1 cellular context compared by ENCODE assay signal in the genomic region with DNA sequence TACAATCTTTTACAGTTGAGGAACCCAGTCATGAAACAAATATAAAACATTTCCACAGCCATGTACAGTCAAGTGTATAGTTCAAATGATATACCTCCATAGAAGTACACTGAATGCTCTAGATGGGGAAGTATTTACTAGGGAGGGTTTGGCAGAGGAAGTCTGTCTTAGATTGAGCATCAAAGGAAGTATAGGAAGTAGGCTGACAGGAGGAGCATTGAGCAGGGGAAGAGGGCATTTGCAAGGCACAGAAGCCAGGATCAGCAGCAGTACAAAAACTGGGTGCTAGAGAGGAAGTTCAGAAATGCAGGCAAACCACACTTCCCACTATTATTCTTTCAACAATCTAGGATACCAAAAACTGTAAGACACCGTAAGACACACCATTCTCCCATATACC.
TF ChIP-seq lines count a peak whose summit lies in the region.

No MANE protein-coding gene starts in this region.

TF ChIP-seq in HepG2, 621 proteins besides CTCF, POLR2A, EP300 and RAD21 (continued from another document):
- TF ChIP-seq, protein P1, sequence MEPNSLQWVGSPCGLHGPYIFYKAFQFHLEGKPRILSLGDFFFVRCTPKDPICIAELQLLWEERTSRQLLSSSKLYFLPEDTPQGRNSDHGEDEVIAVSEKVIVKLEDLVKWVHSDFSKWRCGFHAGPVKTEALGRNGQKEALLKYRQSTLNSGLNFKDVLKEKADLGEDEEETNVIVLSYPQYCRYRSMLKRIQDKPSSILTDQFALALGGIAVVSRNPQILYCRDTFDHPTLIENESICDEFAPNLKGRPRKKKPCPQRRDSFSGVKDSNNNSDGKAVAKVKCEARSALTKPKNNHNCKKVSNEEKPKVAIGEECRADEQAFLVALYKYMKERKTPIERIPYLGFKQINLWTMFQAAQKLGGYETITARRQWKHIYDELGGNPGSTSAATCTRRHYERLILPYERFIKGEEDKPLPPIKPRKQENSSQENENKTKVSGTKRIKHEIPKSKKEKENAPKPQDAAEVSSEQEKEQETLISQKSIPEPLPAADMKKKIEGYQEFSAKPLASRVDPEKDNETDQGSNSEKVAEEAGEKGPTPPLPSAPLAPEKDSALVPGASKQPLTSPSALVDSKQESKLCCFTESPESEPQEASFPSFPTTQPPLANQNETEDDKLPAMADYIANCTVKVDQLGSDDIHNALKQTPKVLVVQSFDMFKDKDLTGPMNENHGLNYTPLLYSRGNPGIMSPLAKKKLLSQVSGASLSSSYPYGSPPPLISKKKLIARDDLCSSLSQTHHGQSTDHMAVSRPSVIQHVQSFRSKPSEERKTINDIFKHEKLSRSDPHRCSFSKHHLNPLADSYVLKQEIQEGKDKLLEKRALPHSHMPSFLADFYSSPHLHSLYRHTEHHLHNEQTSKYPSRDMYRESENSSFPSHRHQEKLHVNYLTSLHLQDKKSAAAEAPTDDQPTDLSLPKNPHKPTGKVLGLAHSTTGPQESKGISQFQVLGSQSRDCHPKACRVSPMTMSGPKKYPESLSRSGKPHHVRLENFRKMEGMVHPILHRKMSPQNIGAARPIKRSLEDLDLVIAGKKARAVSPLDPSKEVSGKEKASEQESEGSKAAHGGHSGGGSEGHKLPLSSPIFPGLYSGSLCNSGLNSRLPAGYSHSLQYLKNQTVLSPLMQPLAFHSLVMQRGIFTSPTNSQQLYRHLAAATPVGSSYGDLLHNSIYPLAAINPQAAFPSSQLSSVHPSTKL (CRISPR knock-in tag; IDR thresholded peaks at IDR 0.05) = no peak
- TF ChIP-seq REL (CRISPR knock-in tag; conservative IDR thresholded peaks at IDR 0.05) = no peak
- no peak for TF ChIP-seq ZNF782 (CRISPR knock-in tag; IDR thresholded peaks at IDR 0.05; ENCODE audit: borderline replicate concordance)
- no peak for TF ChIP-seq ZNF282 (IDR thresholded peaks at IDR 0.05; ENCODE audit: partially characterized antibody)
TF ChIP-seq in HepG2: peak in this region for 0.
